Comparison of ENCODE assay signal across 16 cellular contexts in the genomic region with DNA sequence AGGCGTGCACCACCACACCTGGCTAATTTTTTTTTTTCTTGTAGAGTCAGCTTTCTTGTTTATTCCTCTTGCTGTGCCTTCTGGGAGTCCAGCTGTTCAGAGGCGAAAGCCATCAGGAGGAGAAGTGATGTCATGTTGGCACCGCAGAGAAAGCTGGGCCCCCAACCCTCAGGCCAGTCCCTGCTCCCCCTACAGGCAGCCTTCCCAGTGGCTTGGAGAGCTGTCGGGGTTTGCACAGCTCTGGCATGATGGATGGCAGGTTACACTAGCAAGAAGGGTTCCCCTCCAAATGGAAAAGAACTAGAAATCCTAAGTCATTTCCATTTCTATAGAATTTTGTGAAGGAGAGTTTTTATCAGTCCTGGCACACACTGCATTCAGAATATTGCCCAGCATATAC.
DNase-seq lines count a peak whose midpoint lies in the region; ATAC-seq, FAIRE-seq and TF ChIP-seq lines count a peak whose summit lies in the region.
"Had no signal": no experiment of that assay in that cellular context is flagged by ENCODE, and none has a peak within 500 bp of the region (broad histone marks: within the 10 kb centered on the region; RNA-seq: fewer than 3 reads in every experiment).

No MANE protein-coding gene starts in this region.

- no peak overlapping the region for H3K14ac ChIP-seq in H1 (ENCODE audit: insufficient read length)

- no peak overlapping the region for H2BK120ac ChIP-seq in H1 (replicated peaks; ENCODE audit: low read depth, low read length)

- peak; percentile 54 to 61 for TF ChIP-seq RAD21 in H1 (IDR thresholded peaks at IDR 0.05 in 1 of 2, conservative IDR thresholded peaks at IDR 0.05 in 1 of 2; ENCODE audit: low read depth in 2 of 2, low read length in 2 of 2)

- H3K36me3 Mint-ChIP-seq in progenitor cell of endocrine pancreas (ENCODE audit: insufficient read depth) = peaks cover 17% of the 10 kb centered on the region

- FAIRE-seq in H1 (lab: Jason Lieb, UNC) = no peak
- FAIRE-seq: GM12892 had no signal

- TF ChIP-seq POLR2A in H1 (IDR thresholded peaks at IDR 0.05; ENCODE audit: control extremely low read depth in 1 of 2, low read depth in 2 of 2, low read length in 2 of 2) = no peak

- H3K9me3 ChIP-seq in H1 (ENCODE audit: insufficient read depth in 2 of 2, low read depth in 1 of 2, low read length in 1 of 2) = no peaks in the 10 kb centered on the region
- H3K9me3 ChIP-seq: Peyer's patch, SK-N-SH had no signal

- H3K23me2 ChIP-seq in H1 (ENCODE audit: low read depth, low read length) = no peaks in the 10 kb centered on the region

- H2AK5ac ChIP-seq in H1 (ENCODE audit: low read depth, low read length) = no peak overlapping the region

- no peak overlapping the region for H4K8ac ChIP-seq in H1 (ENCODE audit: extremely low read depth, insufficient read depth, low read length)

- no peak overlapping the region for H3K9ac ChIP-seq in H1 (replicated peaks in 1 of 4; ENCODE audit: extremely low read depth in 1 of 4, low read depth in 3 of 4, low read length in 3 of 4)
- H3K9ac ChIP-seq: BLaER1 treated with 17β-estradiol and CSF1 and Interleukin-3, amounts not matched to agents 10 nM and 100 nM; SK-N-SH had no signal

- no peak overlapping the region for H2BK12ac ChIP-seq in H1 (ENCODE audit: low read depth, low read length)

- peaks cover 0 to 29% of the 10 kb centered on the region in 2 experiments; a peak in 3 of 4 replicates for H3K79me2 ChIP-seq in H1 (ENCODE audit: control insufficient read depth in 1 of 2, insufficient read depth in 2 of 2, low read length in 2 of 2)

- H2BK20ac ChIP-seq in H1 (ENCODE audit: low read length) = no peak overlapping the region

- H2BK5ac ChIP-seq in H1 (ENCODE audit: low read depth, low read length) = no peak overlapping the region

- ATAC-seq in GM21447 (IDR thresholded peaks at IDR 0.05; ENCODE audit: unreplicated experiment) (no peak), GM21528 (IDR thresholded peaks at IDR 0.05; ENCODE audit: low FRiP score, unreplicated experiment) (no peak)

- peaks cover 4% of the 10 kb centered on the region; the same call in 1 of the 2 replicates for H3K79me1 ChIP-seq in H1 (ENCODE audit: low read depth, low read length)

- no peak overlapping the region for H3K4me2 ChIP-seq in H1 (ENCODE audit: insufficient read depth in 1 of 2, low read depth in 2 of 2, low read length in 2 of 2)
- H3K4me2 ChIP-seq: BLaER1 treated with 17β-estradiol and CSF1 and Interleukin-3, amounts not matched to agents 10 nM and 100 nM; SK-N-SH had no signal

- no peak overlapping the region for H3K27ac Mint-ChIP-seq in progenitor cell of endocrine pancreas

- no peaks in the 10 kb centered on the region for H3K27me3 ChIP-seq in H1 (replicated peaks in 1 of 4; ENCODE audit: control insufficient read depth in 3 of 4, extremely low read depth in 1 of 4, insufficient read depth in 3 of 4, low read length in 3 of 4)
- H3K27me3 ChIP-seq: BLaER1 treated with 17β-estradiol and CSF1 and Interleukin-3, amounts not matched to agents 10 nM and 100 nM; Peyer's patch had no signal

- peaks cover 39% of the 10 kb centered on the region for H3K27me3 Mint-ChIP-seq in progenitor cell of endocrine pancreas

- H4K20me1 ChIP-seq in H1 (replicated peaks in 1 of 2; ENCODE audit: control insufficient read depth in 1 of 2, insufficient read depth in 2 of 2, low read length in 2 of 2) = no peaks in the 10 kb centered on the region
- H4K20me1 ChIP-seq: BLaER1 treated with 17β-estradiol and CSF1 and Interleukin-3, amounts not matched to agents 10 nM and 100 nM had no signal

- 88% methylated on average over 4 of the region's 4 CpGs; no CpG with 5 or more reads in 1 of the 2 experiments for WGBS in H1 (ENCODE audit: extremely low coverage in 1 of 2, insufficient coverage in 1 of 2, insufficient read length in 1 of 2, insufficient replicate concordance in 2 of 2, low coverage in 1 of 2, low lambda C conversion rate in 2 of 2, missing lambda C conversion rate in 1 of 2), 2 experiments

- H3K4me3 ChIP-seq in H1 (ENCODE audit: extremely low read depth in 1 of 4, insufficient read depth in 2 of 4, low read depth in 3 of 4, low read length in 4 of 4) (no peak overlapping the region), retinal pigment epithelial cell (ENCODE audit: low read length) (no peak overlapping the region)
- H3K4me3 ChIP-seq: BLaER1 treated with 17β-estradiol and CSF1 and Interleukin-3, amounts not matched to agents 10 nM and 100 nM; Peyer's patch had no signal

- no peak overlapping the region for H3K23ac ChIP-seq in H1 (ENCODE audit: insufficient read length)

- no peak overlapping the region for H4K91ac ChIP-seq in H1 (replicated peaks; ENCODE audit: insufficient read length, low read length)

- POLR2A ChIA-PET in HEK293T (lab: Yijun Ruan, JAX) = no interaction called here
- POLR2A ChIA-PET in H1 (lab: Charles Lee; ENCODE audit: partially characterized antibody) = interaction anchor here (0.6 to 1.2 kb wide), 6 partner anchors 9 to 130 kb away, joined by 3 to 5 read pairs (median 4); no protein-coding TSS in a partner anchor

- H4K5ac ChIP-seq in H1 (ENCODE audit: insufficient read length, low read depth, low read length) = no peak overlapping the region

- no peak overlapping the region for H3K4me3 Mint-ChIP-seq in progenitor cell of endocrine pancreas (ENCODE audit: low read depth)

- H3K36me3 ChIP-seq in H1 (ENCODE audit: control insufficient read depth in 2 of 4, insufficient read depth in 4 of 4, low read length in 3 of 4) = peaks cover 6 to 60% (median 40%) of the 10 kb centered on the region in 4 experiments; a peak in 6 of 8 replicates

- no peak overlapping the region for H3K27ac ChIP-seq in H1 (ENCODE audit: low read depth, low read length)
- H3K27ac ChIP-seq: BLaER1 treated with 17β-estradiol and CSF1 and Interleukin-3, amounts not matched to agents 10 nM and 100 nM; Peyer's patch had no signal

- no peaks in the 10 kb centered on the region for H3K4me1 Mint-ChIP-seq in progenitor cell of endocrine pancreas (ENCODE audit: low read depth)

- no peak overlapping the region for H3K4ac ChIP-seq in H1 (replicated peaks; ENCODE audit: insufficient read length, low read depth, low read length)

- no peak overlapping the region for H3K56ac ChIP-seq in H1 (replicated peaks; ENCODE audit: insufficient read length, low read depth, low read length)

- CTCF ChIA-PET in HEK293T (lab: Yijun Ruan, JAX) = no interaction called here
- CTCF ChIA-PET in H1 (lab: Charles Lee; ENCODE audit: partially characterized antibody) = interaction anchor here (0.6 to 1.8 kb wide), 15 partner anchors 9 to 143 kb away, joined by 3 to 13 read pairs (median 4); no protein-coding TSS in a partner anchor

- peak; percentile 12 for DNase-seq in NCI-H82 (lab: John Stamatoyannopoulos, UW)
- no peak for DNase-seq in NCI-H82 treated with DMSO at 0.1 percent for 48 hours (lab: John Stamatoyannopoulos, UW; ENCODE audit: unreplicated experiment)
- no peak for DNase-seq in HEK293T (ENCODE audit: extremely low spot score)
- DNase-seq in H1 (ENCODE audit: low read depth in 1 of 2, low spot score in 2 of 2) = no peak
- DNase-seq in retinal pigment epithelial cell (ENCODE audit: low read depth) = no peak
- DNase-seq in progenitor cell of endocrine pancreas (ENCODE audit: low spot score, unreplicated experiment) = no peak
- DNase-seq: NCI-H1436 treated with DMSO at 0.1 percent for 48 hours, NCI-H2081 treated with DMSO at 0.1 percent for 48 hours, NCI-H774, Peyer's patch, Right ventricle myocardium superior, SK-N-SH had no signal

- no peaks in the 10 kb centered on the region for H3K9me3 Mint-ChIP-seq in progenitor cell of endocrine pancreas (ENCODE audit: low read depth)

- TF ChIP-seq CTCF in H1 (IDR thresholded peaks at IDR 0.05; ENCODE audit: control extremely low read depth in 1 of 3, insufficient read depth in 1 of 3, low read depth in 1 of 3, low read length in 3 of 3) (peak; percentile 36 to 54 (median 52)), retinal pigment epithelial cell (conservative IDR thresholded peaks at IDR 0.05; ENCODE audit: low read depth, low read length) (peak; percentile 12), progenitor cell of endocrine pancreas (IDR thresholded peaks at IDR 0.05; ENCODE audit: unreplicated experiment) (no peak)

- H3K18ac ChIP-seq in H1 (ENCODE audit: extremely low read depth, low read length) = no peak overlapping the region

- no peak overlapping the region for H2AFZ ChIP-seq in H1 (ENCODE audit: low read length)

- no peak overlapping the region for H2BK15ac ChIP-seq in H1 (ENCODE audit: low read length)

- TF ChIP-seq EP300 in H1 (IDR thresholded peaks at IDR 0.05; ENCODE audit: borderline replicate concordance in 1 of 2, low read depth in 2 of 2, low read length in 2 of 2) = no peak

- no peaks in the 10 kb centered on the region for H3K4me1 ChIP-seq in H1 (replicated peaks in 1 of 4; ENCODE audit: control insufficient read depth in 3 of 4, insufficient read depth in 4 of 4, low read length in 3 of 4)
- H3K4me1 ChIP-seq: Peyer's patch had no signal

TF ChIP-seq in HEK293T, 16 proteins besides CTCF, POLR2A, EP300 and RAD21 (continues in another document):
- TF ChIP-seq ZNF384 (IDR thresholded peaks at IDR 0.05) = no peak
- no peak for TF ChIP-seq FOXA1 (IDR thresholded peaks at IDR 0.05)
- TF ChIP-seq FOXK2 (IDR thresholded peaks at IDR 0.05) = no peak
- TF ChIP-seq BHLHE40 (IDR thresholded peaks at IDR 0.05; ENCODE audit: borderline replicate concordance) = no peak
- TF ChIP-seq, protein P1, sequence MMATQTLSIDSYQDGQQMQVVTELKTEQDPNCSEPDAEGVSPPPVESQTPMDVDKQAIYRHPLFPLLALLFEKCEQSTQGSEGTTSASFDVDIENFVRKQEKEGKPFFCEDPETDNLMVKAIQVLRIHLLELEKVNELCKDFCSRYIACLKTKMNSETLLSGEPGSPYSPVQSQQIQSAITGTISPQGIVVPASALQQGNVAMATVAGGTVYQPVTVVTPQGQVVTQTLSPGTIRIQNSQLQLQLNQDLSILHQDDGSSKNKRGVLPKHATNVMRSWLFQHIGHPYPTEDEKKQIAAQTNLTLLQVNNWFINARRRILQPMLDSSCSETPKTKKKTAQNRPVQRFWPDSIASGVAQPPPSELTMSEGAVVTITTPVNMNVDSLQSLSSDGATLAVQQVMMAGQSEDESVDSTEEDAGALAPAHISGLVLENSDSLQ (IDR thresholded peaks at IDR 0.05) = peak; percentile 51

TF ChIP-seq in H1, 55 proteins besides CTCF, POLR2A, EP300 and RAD21 (continues in another document):
- no peak for TF ChIP-seq SAP30 (IDR thresholded peaks at IDR 0.05; ENCODE audit: insufficient read depth, insufficient replicate concordance, low read length)
- no peak for TF ChIP-seq HDAC2 (IDR thresholded peaks at IDR 0.05; ENCODE audit: borderline replicate concordance in 1 of 2, low read depth in 2 of 2, low read length in 2 of 2)
- TF ChIP-seq RXRA (IDR thresholded peaks at IDR 0.05; ENCODE audit: insufficient read depth, low read depth, low read length) = no peak
- TF ChIP-seq, protein P2, sequence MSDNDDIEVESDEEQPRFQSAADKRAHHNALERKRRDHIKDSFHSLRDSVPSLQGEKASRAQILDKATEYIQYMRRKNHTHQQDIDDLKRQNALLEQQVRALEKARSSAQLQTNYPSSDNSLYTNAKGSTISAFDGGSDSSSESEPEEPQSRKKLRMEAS (IDR thresholded peaks at IDR 0.05) = no peak
- TF ChIP-seq CBX5 (IDR thresholded peaks at IDR 0.05; ENCODE audit: low read depth, low read length) = no peak
- no peak for TF ChIP-seq RNF2 (IDR thresholded peaks at IDR 0.05; ENCODE audit: borderline replicate concordance, low read depth, low read length, missing control alignments, poor library complexity, severe bottlenecking)
